In genomic region chr20:47352332-47353223, GRCh38 we compare ENCODE assay signal across 8 cellular contexts. TPM values are rescaled to one million over a fixed set of nuclear protein-coding genes. Genes with fewer than 3 reads are reported as not detected.
DNase-seq lines count a peak whose midpoint lies in the region; FAIRE-seq and TF ChIP-seq lines count a peak whose summit lies in the region.
"Had no signal": no experiment of that assay in that cellular context is flagged by ENCODE, and none has a peak within 500 bp of the region (broad histone marks: within the 10 kb centered on the region; RNA-seq: fewer than 3 reads in every experiment).

No MANE protein-coding gene starts in this region.

- H3K4me3 ChIP-seq in SK-N-SH (ENCODE audit: low read depth in 2 of 2, low read length in 1 of 2) (peak overlapping the region; percentile 19 to 52), fibroblast of villous mesenchyme (ENCODE audit: low read depth, low read length) (peak overlapping the region; percentile 64)

- TF ChIP-seq POLR2A in H54 (IDR thresholded peaks at IDR 0.05; ENCODE audit: low read depth, low read length) = no peak

- TF ChIP-seq RAD21 in SK-N-SH (IDR thresholded peaks at IDR 0.05; ENCODE audit: low read length) = no peak

- DNase-seq in HT-29 (ENCODE audit: low spot score) = peak; percentile 51
- peak; percentile 36 for DNase-seq in SK-N-SH
- no peak for DNase-seq in fibroblast of villous mesenchyme (ENCODE audit: low read depth)
- peak; percentile 78 for DNase-seq in retina
- no peak for DNase-seq in NCI-H1694 treated with DMSO at 0.1 percent for 48 hours (lab: John Stamatoyannopoulos, UW)
- DNase-seq in H54 (ENCODE audit: insufficient read length, low spot score) = no peak
- DNase-seq in cortex of kidney (lab: John Stamatoyannopoulos, UW) = no peak
- DNase-seq: activated B cell treated with CpG ODN at 0.5 μM for 24 hours had no signal

- TF ChIP-seq EP300 in SK-N-SH (IDR thresholded peaks at IDR 0.05; ENCODE audit: borderline replicate concordance in 1 of 2, low read depth in 1 of 2, low read length in 1 of 2) = no peak

- no peaks in the 10 kb centered on the region for H3K27me3 ChIP-seq in SK-N-SH (ENCODE audit: insufficient read depth)

- TF ChIP-seq CTCF in SK-N-SH (IDR thresholded peaks at IDR 0.05) (no peak), fibroblast of villous mesenchyme (IDR thresholded peaks at IDR 0.05; ENCODE audit: insufficient read depth, low read depth, low read length) (no peak)

- no peaks in the 10 kb centered on the region for H3K9me2 ChIP-seq in SK-N-SH

- H3K4me1 ChIP-seq in SK-N-SH (ENCODE audit: control insufficient read depth in 1 of 2, insufficient read depth in 2 of 2, low read depth in 1 of 2, low read length in 1 of 2) = peaks cover 72 to 79% of the 10 kb centered on the region in 2 experiments

- peaks cover 32% of the 10 kb centered on the region for H3F3A ChIP-seq in SK-N-SH (replicated peaks; ENCODE audit: insufficient read depth)

- 10% methylated on average over 13 of the region's 13 CpGs for WGBS in SK-N-SH (ENCODE audit: low lambda C conversion rate)

- no peaks in the 10 kb centered on the region for H4K20me1 ChIP-seq in SK-N-SH (ENCODE audit: insufficient read depth)

- POLR2A ChIA-PET in SK-N-SH (lab: Yijun Ruan, JAX) = interaction anchor here (0.9 to 1.6 kb wide), 4 partner anchors 8 to 73 kb away, joined by 3 to 5 read pairs (median 4); no protein-coding TSS in a partner anchor

- H3K27ac ChIP-seq in SK-N-SH (ENCODE audit: low read depth in 2 of 2, low read length in 1 of 2) = peak overlapping the region; percentile 97 to 100

- no peaks in the 10 kb centered on the region for H3K9me3 ChIP-seq in SK-N-SH

- H2AFZ ChIP-seq in SK-N-SH (ENCODE audit: low read depth) = peak overlapping the region; percentile 24; the same call in 1 of the 2 replicates

- peaks cover 92% of the 10 kb centered on the region for H3K79me2 ChIP-seq in SK-N-SH (ENCODE audit: insufficient read depth)

- no peak for FAIRE-seq in H54 (lab: Jason Lieb, UNC)

- peak overlapping the region; percentile 79 for H3K4me2 ChIP-seq in SK-N-SH

- peaks cover 7 to 10% of the 10 kb centered on the region in 2 experiments for H3K36me3 ChIP-seq in SK-N-SH (replicated peaks in 1 of 2; ENCODE audit: control insufficient read depth in 1 of 2, insufficient read depth in 2 of 2, low read length in 1 of 2)

- peak overlapping the region; percentile 89 for H3K9ac ChIP-seq in SK-N-SH

- CTCF ChIA-PET in SK-N-SH (lab: Yijun Ruan, JAX) = interaction anchor here (1.0 to 13.1 kb wide), 4 partner anchors 30 to 89 kb away, joined by 3 to 99 read pairs (median 39); no protein-coding TSS in a partner anchor

TF ChIP-seq in SK-N-SH, 30 proteins besides CTCF, POLR2A, EP300 and RAD21:
- TF ChIP-seq YY1 (IDR thresholded peaks at IDR 0.05; ENCODE audit: low read depth) = peak; percentile 13; the same call in 1 of the 2 replicates
- TF ChIP-seq MAX (IDR thresholded peaks at IDR 0.05; ENCODE audit: low read depth) = 0 out of 2 replicates have a peak, but pooled peaks have one; percentile 25
- TF ChIP-seq NFIC (IDR thresholded peaks at IDR 0.05; ENCODE audit: borderline replicate concordance) = peak; percentile 21; the same call in 1 of the 2 replicates
- 0 out of 2 replicates have a peak, but pooled peaks have one; percentile 21 for TF ChIP-seq MEF2A (IDR thresholded peaks at IDR 0.05; ENCODE audit: borderline replicate concordance, low read depth)
- no peak for TF ChIP-seq USF2 (IDR thresholded peaks at IDR 0.05; ENCODE audit: borderline replicate concordance, low read depth, low read length)

RNA-seq across cellular contexts. Expression of gene ZMYND8, which starts 3.9 kb away (rescaled TPM):
- 30.9 and 35.6 TPM in 2 replicates for total RNA-seq in HT-29 (2014; rRNA removed; shearing (Covaris generic))
- polyA plus RNA-seq in SK-N-SH (2012; rRNA removed) = 20.6 and 25.3 TPM in 2 replicates
- polyA plus RNA-seq in SK-N-SH (2012; cell fraction: cytosol; rRNA removed) = 19.5 and 20.5 TPM in 2 replicates
- 54.6 and 62.7 TPM in 2 replicates for polyA plus RNA-seq in SK-N-SH (2012; cell fraction: nucleus; rRNA removed)
- total RNA-seq in fibroblast of villous mesenchyme = 14.8 and 20.3 TPM in 2 replicates

Comparison
In these comparisons a context has a peak if more than half of its experiments do, and no peak if none do; other contexts are left out.
1. DNase-seq: peak in HT-29 (single experiment), SK-N-SH (single experiment) and retina (single experiment); none in fibroblast of villous mesenchyme (single experiment), NCI-H1694 treated with DMSO at 0.1 percent for 48 hours (single experiment), H54 (single experiment) and cortex of kidney (single experiment).